ENCODE assay signal across 24 cellular contexts in the genomic region with DNA sequence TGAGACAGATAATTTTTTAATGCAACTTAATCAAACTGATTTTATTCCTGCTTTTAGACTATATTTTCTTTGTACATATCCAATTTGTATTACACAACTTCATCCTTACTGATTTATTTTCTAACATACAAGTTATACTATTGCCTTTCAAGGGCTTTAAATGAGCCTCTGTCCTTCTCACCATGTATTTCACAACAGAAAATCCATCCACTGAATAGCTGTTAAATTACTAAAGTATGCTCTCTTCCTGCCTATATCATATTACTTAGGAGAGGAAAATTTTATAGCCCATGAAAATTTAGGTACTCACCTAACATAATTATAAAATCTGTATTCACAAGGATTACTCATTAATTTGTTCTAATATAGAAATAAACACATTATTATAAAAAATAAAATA.
DNase-seq lines count a peak whose midpoint lies in the region; ATAC-seq, FAIRE-seq and TF ChIP-seq lines count a peak whose summit lies in the region.
"Had no signal": no experiment of that assay in that cellular context is flagged by ENCODE, and none has a peak within 500 bp of the region (broad histone marks: within the 10 kb centered on the region; RNA-seq: fewer than 3 reads in every experiment).

No MANE protein-coding gene starts in this region.

- TF ChIP-seq EP300 in Ishikawa (IDR thresholded peaks at IDR 0.05; ENCODE audit: borderline replicate concordance) = no peak

- H3K4me3 ChIP-seq in bronchial epithelial cell (ENCODE audit: low read depth, low read length) (no peak overlapping the region), right atrium auricular region (no peak overlapping the region)

- ATAC-seq in HG03139 (IDR thresholded peaks at IDR 0.05; ENCODE audit: unreplicated experiment) (no peak), HG02938 (IDR thresholded peaks at IDR 0.05; ENCODE audit: unreplicated experiment) (no peak)
- ATAC-seq: Panc1 had no signal

- H3K36me3 ChIP-seq in bronchial epithelial cell (ENCODE audit: control insufficient read depth, insufficient read depth, low read length) = no peaks in the 10 kb centered on the region
- no peaks in the 10 kb centered on the region for H3K36me3 ChIP-seq in right atrium auricular region

- H3K27me3 ChIP-seq in bronchial epithelial cell (ENCODE audit: control insufficient read depth, insufficient read depth, low read length) (no peaks in the 10 kb centered on the region), right atrium auricular region (no peaks in the 10 kb centered on the region)

- H3K27ac ChIP-seq in right atrium auricular region = no peak overlapping the region
- H3K27ac ChIP-seq: HL-60, KMS-11 had no signal

- DNase-seq in NCI-H2107 treated with DMSO at 0.1 percent for 48 hours (lab: John Stamatoyannopoulos, UW; ENCODE audit: unreplicated experiment) (peak; percentile 2), NCI-H2107 (lab: John Stamatoyannopoulos, UW) (no peak), bronchial epithelial cell (ENCODE audit: low read depth) (peak; percentile 17), iris pigment epithelial cell (ENCODE audit: low read depth) (peak; percentile 85), right atrium auricular region (ENCODE audit: low spot score) (no peak)
- DNase-seq: 8988T; AML-193; C1 segment of cervical spinal cord; CD8-positive, alpha-beta memory T cell; HFFc6; NCI-H1694; NCI-H2081; NCI-H226; NCI-H510A treated with DMSO at 0.1 percent for 48 hours; SIG-M5; SK-N-SH; T-helper 2 cell had no signal

- no peaks in the 10 kb centered on the region for H3K4me1 ChIP-seq in right atrium auricular region

- no peak for TF ChIP-seq RAD21 in Ishikawa (IDR thresholded peaks at IDR 0.05; ENCODE audit: low read depth)

- TF ChIP-seq CTCF in bronchial epithelial cell (IDR thresholded peaks at IDR 0.05; ENCODE audit: insufficient read depth, low read length, severe bottlenecking) (no peak), right atrium auricular region (IDR thresholded peaks at IDR 0.05) (no peak)

- no peak for FAIRE-seq in bronchial epithelial cell (lab: Jason Lieb, UNC)
- FAIRE-seq: GM12892 had no signal

- no peaks in the 10 kb centered on the region for H3K9me3 ChIP-seq in right atrium auricular region
- H3K9me3 ChIP-seq: SK-N-SH had no signal

TF ChIP-seq in Ishikawa, 13 proteins besides CTCF, POLR2A, EP300 and RAD21:
- no peak for TF ChIP-seq NFIC (IDR thresholded peaks at IDR 0.05)
- no peak for TF ChIP-seq CREB1 (IDR thresholded peaks at IDR 0.05; ENCODE audit: low read depth)
- TF ChIP-seq CEBPB (IDR thresholded peaks at IDR 0.05) = peak; percentile 55
- TF ChIP-seq, protein P1, sequence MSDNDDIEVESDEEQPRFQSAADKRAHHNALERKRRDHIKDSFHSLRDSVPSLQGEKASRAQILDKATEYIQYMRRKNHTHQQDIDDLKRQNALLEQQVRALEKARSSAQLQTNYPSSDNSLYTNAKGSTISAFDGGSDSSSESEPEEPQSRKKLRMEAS (IDR thresholded peaks at IDR 0.05) = no peak
- TF ChIP-seq EGR1 (IDR thresholded peaks at IDR 0.05) = no peak
- TF ChIP-seq, protein P2, sequence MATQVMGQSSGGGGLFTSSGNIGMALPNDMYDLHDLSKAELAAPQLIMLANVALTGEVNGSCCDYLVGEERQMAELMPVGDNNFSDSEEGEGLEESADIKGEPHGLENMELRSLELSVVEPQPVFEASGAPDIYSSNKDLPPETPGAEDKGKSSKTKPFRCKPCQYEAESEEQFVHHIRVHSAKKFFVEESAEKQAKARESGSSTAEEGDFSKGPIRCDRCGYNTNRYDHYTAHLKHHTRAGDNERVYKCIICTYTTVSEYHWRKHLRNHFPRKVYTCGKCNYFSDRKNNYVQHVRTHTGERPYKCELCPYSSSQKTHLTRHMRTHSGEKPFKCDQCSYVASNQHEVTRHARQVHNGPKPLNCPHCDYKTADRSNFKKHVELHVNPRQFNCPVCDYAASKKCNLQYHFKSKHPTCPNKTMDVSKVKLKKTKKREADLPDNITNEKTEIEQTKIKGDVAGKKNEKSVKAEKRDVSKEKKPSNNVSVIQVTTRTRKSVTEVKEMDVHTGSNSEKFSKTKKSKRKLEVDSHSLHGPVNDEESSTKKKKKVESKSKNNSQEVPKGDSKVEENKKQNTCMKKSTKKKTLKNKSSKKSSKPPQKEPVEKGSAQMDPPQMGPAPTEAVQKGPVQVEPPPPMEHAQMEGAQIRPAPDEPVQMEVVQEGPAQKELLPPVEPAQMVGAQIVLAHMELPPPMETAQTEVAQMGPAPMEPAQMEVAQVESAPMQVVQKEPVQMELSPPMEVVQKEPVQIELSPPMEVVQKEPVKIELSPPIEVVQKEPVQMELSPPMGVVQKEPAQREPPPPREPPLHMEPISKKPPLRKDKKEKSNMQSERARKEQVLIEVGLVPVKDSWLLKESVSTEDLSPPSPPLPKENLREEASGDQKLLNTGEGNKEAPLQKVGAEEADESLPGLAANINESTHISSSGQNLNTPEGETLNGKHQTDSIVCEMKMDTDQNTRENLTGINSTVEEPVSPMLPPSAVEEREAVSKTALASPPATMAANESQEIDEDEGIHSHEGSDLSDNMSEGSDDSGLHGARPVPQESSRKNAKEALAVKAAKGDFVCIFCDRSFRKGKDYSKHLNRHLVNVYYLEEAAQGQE (IDR thresholded peaks at IDR 0.05; ENCODE audit: low read depth) = no peak
TF ChIP-seq in Ishikawa: peak in this region for 1.

Comparison
In these comparisons a context has a peak if more than half of its experiments do, and no peak if none do; other contexts are left out.
1. DNase-seq: peak in NCI-H2107 treated with DMSO at 0.1 percent for 48 hours (single experiment), bronchial epithelial cell (single experiment) and iris pigment epithelial cell (single experiment); none in NCI-H2107 (single experiment) and right atrium auricular region (single experiment).